ENCODE assay signal across 26 cellular contexts in the genomic region with DNA sequence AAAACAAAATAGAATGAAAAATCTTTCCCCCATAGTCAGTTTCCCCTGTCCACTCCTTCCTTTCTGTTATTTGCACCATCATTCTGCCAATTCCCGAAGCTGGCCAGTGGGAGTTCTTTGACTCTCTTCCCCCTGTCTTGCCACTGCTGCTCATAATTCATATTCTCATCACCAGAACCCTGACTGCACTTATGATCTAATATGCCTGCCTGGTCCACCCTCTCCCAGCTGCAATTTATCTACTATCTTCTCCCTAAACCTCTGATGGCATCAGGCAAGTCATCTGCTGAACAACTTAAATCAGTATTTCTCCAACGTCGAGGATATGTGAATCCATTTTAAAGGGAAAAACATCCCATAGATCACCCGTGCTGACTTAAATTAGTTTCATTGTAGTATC.
"Had no signal": no experiment of that assay in that cellular context is flagged by ENCODE, and none has a peak within 500 bp of the region (broad histone marks: within the 10 kb centered on the region; RNA-seq: fewer than 3 reads in every experiment).

No MANE protein-coding gene starts in this region.

- H3K79me2 ChIP-seq: hepatocyte, parathyroid adenoma had no signal

- H3K9ac ChIP-seq: parathyroid adenoma had no signal

- ATAC-seq: effector memory CD8-positive, alpha-beta T cell; foreskin keratinocyte; gastroesophageal sphincter; heart left ventricle; left cardiac atrium; left lung; mucosa of descending colon; natural killer cell treated with Interleukin-12 subunit alpha and Interleukin-12 subunit beta and Interleukin-15 and Interleukin-18, amount 100 ng/mL, for 72 hours; stimulated activated effector memory CD8-positive, alpha-beta T cell treated with anti-CD3 and anti-CD28 coated beads, Interleukin-12 subunit alpha, Interleukin-12 subunit beta, amount 100 ng/mL, for 72 hours had no signal

- H3K4me1 Mint-ChIP-seq: mesothelial cell of epicardium; naive B cell; neural crest cell; stimulated activated effector memory CD8-positive, alpha-beta T cell treated with anti-CD3 and anti-CD28 coated beads, Interleukin-12 subunit alpha, Interleukin-12 subunit beta, amount 100 ng/mL, for 72 hours had no signal

- H3K27me3 Mint-ChIP-seq: effector memory CD8-positive, alpha-beta T cell; naive B cell; natural killer cell treated with Interleukin-12 subunit alpha and Interleukin-12 subunit beta and Interleukin-15 and Interleukin-18, amount 100 ng/mL, for 72 hours had no signal

- H3K4me3 Mint-ChIP-seq: effector memory CD8-positive, alpha-beta T cell; mesothelial cell of epicardium; naive B cell; natural killer cell treated with Interleukin-12 subunit alpha and Interleukin-12 subunit beta and Interleukin-15 and Interleukin-18, amount 100 ng/mL, for 72 hours; neural crest cell; stimulated activated effector memory CD8-positive, alpha-beta T cell treated with anti-CD3 and anti-CD28 coated beads, Interleukin-12 subunit alpha, Interleukin-12 subunit beta, amount 100 ng/mL, for 72 hours had no signal

- H3K27ac ChIP-seq: foreskin keratinocyte, gastroesophageal sphincter, heart left ventricle, hepatocyte, left lung, neutrophil, parathyroid adenoma, sigmoid colon, stomach, thyroid gland, vagina had no signal

- H3K4me2 ChIP-seq: hepatocyte had no signal

- H3K27me3 ChIP-seq: foreskin keratinocyte, gastroesophageal sphincter, heart left ventricle, hepatocyte, left lung, neutrophil, sigmoid colon, stomach, thyroid gland, vagina had no signal

- H3K4me1 ChIP-seq: foreskin keratinocyte, gastroesophageal sphincter, heart left ventricle, left lung, parathyroid adenoma, sigmoid colon, stomach, thyroid gland, vagina had no signal

- H3K36me3 ChIP-seq: gastroesophageal sphincter, heart left ventricle, left lung, neutrophil, sigmoid colon, stomach, thyroid gland, vagina had no signal

- H3K4me3 ChIP-seq: gastroesophageal sphincter, heart left ventricle, hepatocyte, left lung, mucosa of descending colon, sigmoid colon, stomach, thyroid gland, vagina had no signal

- H3K27ac Mint-ChIP-seq: effector memory CD8-positive, alpha-beta T cell; mesothelial cell of epicardium; naive B cell; natural killer cell treated with Interleukin-12 subunit alpha and Interleukin-12 subunit beta and Interleukin-15 and Interleukin-18, amount 100 ng/mL, for 72 hours; progenitor cell of endocrine pancreas; stimulated activated effector memory CD8-positive, alpha-beta T cell treated with anti-CD3 and anti-CD28 coated beads, Interleukin-12 subunit alpha, Interleukin-12 subunit beta, amount 100 ng/mL, for 72 hours had no signal

- H2AFZ ChIP-seq: hepatocyte, parathyroid adenoma had no signal

- DNase-seq: cortex of kidney; effector memory CD8-positive, alpha-beta T cell; foreskin keratinocyte; heart left ventricle; kidney; left cardiac atrium; left lung; mucosa of descending colon; naive B cell; sigmoid colon; stimulated activated CD4-positive, alpha-beta T cell treated with anti-CD3 and anti-CD28 coated beads, Interleukin-2, amount 100 ng/mL, for 24 hours; stimulated activated CD4-positive, alpha-beta T cell treated with anti-CD3 and anti-CD28 coated beads, Interleukin-4, amount 100 ng/mL, for 24 hours; stimulated activated naive CD4-positive, alpha-beta T cell treated with Interleukin-2 at 50 U/mL for 16 hours; stomach; thyroid gland; trophoblast cell had no signal

- H3K9me3 ChIP-seq: gastroesophageal sphincter, mucosa of descending colon, neutrophil, sigmoid colon, thyroid gland, vagina had no signal

- H3K36me3 Mint-ChIP-seq: mesothelial cell of epicardium; naive B cell; stimulated activated effector memory CD8-positive, alpha-beta T cell treated with anti-CD3 and anti-CD28 coated beads, Interleukin-12 subunit alpha, Interleukin-12 subunit beta, amount 100 ng/mL, for 72 hours had no signal
